30 cellular contexts compared by ENCODE assay signal in genomic region chr9:125794708-125795107, GRCh38. TPM values are rescaled to one million over a fixed set of nuclear protein-coding genes. Genes with fewer than 3 reads are reported as not detected.
DNase-seq lines count a peak whose midpoint lies in the region; ATAC-seq, FAIRE-seq and TF ChIP-seq lines count a peak whose summit lies in the region.
"Had no signal": no experiment of that assay in that cellular context is flagged by ENCODE, and none has a peak within 500 bp of the region (broad histone marks: within the 10 kb centered on the region; RNA-seq: fewer than 3 reads in every experiment).

No MANE protein-coding gene starts in this region.

- H3K4me2 ChIP-seq in KMS-11, result peak overlapping the region; percentile 52

- no peak for TF ChIP-seq POLR2A in sigmoid colon (IDR thresholded peaks at IDR 0.05)

- TF ChIP-seq EP300 in sigmoid colon (IDR thresholded peaks at IDR 0.05), result no peak

- no peak overlapping the region for H3K4me3 ChIP-seq in KMS-11 (IDR thresholded peaks at IDR 0.05; ENCODE audit: insufficient read depth, low read depth, low read length)
- no peak overlapping the region for H3K4me3 ChIP-seq in sigmoid colon
- H3K4me3 ChIP-seq: body of pancreas, Peyer's patch, transverse colon had no signal

- H2AFZ ChIP-seq in KMS-11 (ENCODE audit: low read depth), result no peak overlapping the region

- 88 to 93% methylated on average over 2 of the region's 2 CpGs for WGBS in sigmoid colon, 2 donors

- H3K79me2 ChIP-seq in KMS-11 (ENCODE audit: insufficient read depth, low read depth), result peaks cover 97% of the 10 kb centered on the region

- ATAC-seq in left lobe of liver, result peak; percentile 49
- ATAC-seq: activated T-helper 17 cell treated with anti-CD3 and anti-CD28 coated beads, Interleukin-2, amount 50 U/mL, for 72 hours; body of pancreas; effector memory CD8-positive, alpha-beta T cell; left ventricle myocardium superior had no signal

- TF ChIP-seq CTCF in KMS-11 (conservative IDR thresholded peaks at IDR 0.05; ENCODE audit: low read depth, low read length) (no peak), sigmoid colon (IDR thresholded peaks at IDR 0.05) (no peak)

- no peaks in the 10 kb centered on the region for H3K27me3 ChIP-seq in KMS-11 (ENCODE audit: insufficient read depth, low read depth)
- H3K27me3 ChIP-seq in sigmoid colon, result no peaks in the 10 kb centered on the region
- H3K27me3 ChIP-seq: body of pancreas, neutrophil, Peyer's patch, transverse colon had no signal

- H3K9me3 ChIP-seq in sigmoid colon, result no peaks in the 10 kb centered on the region
- H3K9me3 ChIP-seq: body of pancreas, neutrophil, Peyer's patch, transverse colon had no signal

- peaks cover 46% of the 10 kb centered on the region for H4K20me1 ChIP-seq in KMS-11 (ENCODE audit: insufficient read depth)

- H3K27ac ChIP-seq in KMS-11, result peak overlapping the region; percentile 27; the same call in 1 of the 2 replicates
- H3K27ac ChIP-seq in sigmoid colon, result no peak overlapping the region
- H3K27ac ChIP-seq: body of pancreas, neutrophil, Peyer's patch, transverse colon had no signal

- intact Hi-C loops in sigmoid colon (cut with DNase I), result no loop called here

- DNase-seq in NCI-H345 (lab: John Stamatoyannopoulos, UW), result peak; percentile 72
- no peak for DNase-seq in left lobe of liver (ENCODE audit: low spot score)
- no peak for DNase-seq in germinal center (ENCODE audit: low spot score)
- no peak for DNase-seq in COLO668 (lab: John Stamatoyannopoulos, UW; ENCODE audit: unreplicated experiment)
- DNase-seq in sigmoid colon, result no peak
- DNase-seq in activated CD8-positive, alpha-beta memory T cell treated with anti-CD3 and anti-CD28 coated beads, Interleukin-2, amount 50 U/mL, for 4 hours, result no peak
- DNase-seq: activated CD4-positive, alpha-beta memory T cell treated with anti-CD3 and anti-CD28 coated beads for 36 hours; activated CD4-positive, CD25-positive, alpha-beta regulatory T cell treated with anti-CD3 and anti-CD28 coated beads, Interleukin-2, amount 50 U/mL, for 72 hours; activated CD8-positive, alpha-beta memory T cell treated with anti-CD3 and anti-CD28 coated beads, Interleukin-2, amount 50 U/mL, for 48 hours; activated naive CD4-positive, alpha-beta T cell treated with anti-CD3 and anti-CD28 coated beads, Interleukin-2, amount 50 U/mL, for 16 hours; CD4-positive, alpha-beta memory T cell; DMS 273 treated with DMSO at 0.1 percent for 48 hours; effector memory CD8-positive, alpha-beta T cell; H9; IMR-90; islet precursor cell; left ventricle myocardium superior; naive B cell; NCI-H2171; NCI-H524 treated with DMSO at 0.1 percent for 48 hours; Peyer's patch; SHP77; stimulated activated CD4-positive, alpha-beta T cell treated with anti-CD3 and anti-CD28 coated beads, Interleukin-4, amount 100 ng/mL, for 24 hours; transverse colon had no signal

- H3K9ac ChIP-seq in KMS-11, result no peak overlapping the region

- H3K36me3 ChIP-seq in KMS-11 (ENCODE audit: insufficient read depth) (peaks cover 4% of the 10 kb centered on the region; the same call in 1 of the 2 replicates), sigmoid colon (no peaks in the 10 kb centered on the region)
- H3K36me3 ChIP-seq: neutrophil, Peyer's patch, transverse colon had no signal

- peak; percentile 11 for FAIRE-seq in G401.6 (lab: Jason Lieb, UNC)
- FAIRE-seq: GM12892 had no signal

- H3K4me1 ChIP-seq in KMS-11 (ENCODE audit: low read depth, poor library complexity, severe bottlenecking), result peaks cover 71% of the 10 kb centered on the region
- peaks cover 0 to 29% (median 10%) of the 10 kb centered on the region in 4 donors for H3K4me1 ChIP-seq in sigmoid colon

RNA-seq across cellular contexts. Expression of gene PBX3, which starts 47.5 kb away (rescaled TPM):
- 15.0 TPM for total RNA-seq in left lobe of liver
- total RNA-seq in sigmoid colon, result 100 to 1,000 TPM in 1 of 4 donors, 10 to 100 TPM in 3; 90.6 to 159 (median 93.1) TPM
- polyA plus RNA-seq in sigmoid colon, result 10 to 100 TPM in 2 of 3 donors, 1 to 10 TPM in 1; 2.8 to 15.0 (median 10.8) TPM
